In genomic region chr3:41681479-41681878, GRCh38 we compare ENCODE assay signal across 1 cellular context.
TF ChIP-seq lines count a peak whose summit lies in the region.

No MANE protein-coding gene starts in this region.

TF ChIP-seq in HEK293, 187 proteins besides CTCF, POLR2A, EP300 and RAD21 (continued from another document):
- TF ChIP-seq ZNF518A (tag by site-specific recombination; conservative IDR thresholded peaks at IDR 0.05; ENCODE audit: low read depth) (0 out of 2 replicates have a peak, but pooled peaks have one; percentile 15), ZNF324 (tag by site-specific recombination; IDR thresholded peaks at IDR 0.05) (peak; percentile 39; the same call in 1 of the 2 replicates), ZNF174 (tag by site-specific recombination; IDR thresholded peaks at IDR 0.05) (no peak), ZNF184 (tag by site-specific recombination; IDR thresholded peaks at IDR 0.05) (no peak), ZNF837 (tag by site-specific recombination; IDR thresholded peaks at IDR 0.05) (no peak), ZNF433 (tag by site-specific recombination; IDR thresholded peaks at IDR 0.05; ENCODE audit: low read depth) (no peak), ZNF501 (tag by site-specific recombination; IDR thresholded peaks at IDR 0.05) (no peak), ZXDB (tag by site-specific recombination; IDR thresholded peaks at IDR 0.05) (no peak), ZNF513 (tag by site-specific recombination; IDR thresholded peaks at IDR 0.05) (no peak), ZBTB48 (tag by site-specific recombination; IDR thresholded peaks at IDR 0.05) (peak; percentile 31; the same call in 1 of the 2 replicates), ZNF335 (tag by site-specific recombination; conservative IDR thresholded peaks at IDR 0.05) (0 out of 2 replicates have a peak, but pooled peaks have one; percentile 16), SCRT1 (tag by site-specific recombination; IDR thresholded peaks at IDR 0.05; ENCODE audit: borderline replicate concordance) (no peak), ZNF558 (tag by site-specific recombination; IDR thresholded peaks at IDR 0.05) (no peak), ZNF529 (tag by site-specific recombination; IDR thresholded peaks at IDR 0.05; ENCODE audit: insufficient replicate concordance) (no peak), ZNF600 (tag by site-specific recombination; IDR thresholded peaks at IDR 0.05) (no peak), ZNF157 (tag by site-specific recombination; IDR thresholded peaks at IDR 0.05) (no peak), ZNF658 (tag by site-specific recombination; IDR thresholded peaks at IDR 0.05) (no peak), HOXC10 (CRISPR knock-in tag; IDR thresholded peaks at IDR 0.05) (no peak), ZNF416 (tag by site-specific recombination; IDR thresholded peaks at IDR 0.05) (no peak), INSM2 (tag by site-specific recombination; IDR thresholded peaks at IDR 0.05) (no peak), MYNN (tag by site-specific recombination; IDR thresholded peaks at IDR 0.05; ENCODE audit: borderline replicate concordance) (no peak), ZNF596 (tag by site-specific recombination; IDR thresholded peaks at IDR 0.05) (no peak), ZEB2 (tag by site-specific recombination; IDR thresholded peaks at IDR 0.05) (0 out of 2 replicates have a peak, but pooled peaks have one; percentile 31)
